ENCODE assay signal across 11 cellular contexts in the genomic region with DNA sequence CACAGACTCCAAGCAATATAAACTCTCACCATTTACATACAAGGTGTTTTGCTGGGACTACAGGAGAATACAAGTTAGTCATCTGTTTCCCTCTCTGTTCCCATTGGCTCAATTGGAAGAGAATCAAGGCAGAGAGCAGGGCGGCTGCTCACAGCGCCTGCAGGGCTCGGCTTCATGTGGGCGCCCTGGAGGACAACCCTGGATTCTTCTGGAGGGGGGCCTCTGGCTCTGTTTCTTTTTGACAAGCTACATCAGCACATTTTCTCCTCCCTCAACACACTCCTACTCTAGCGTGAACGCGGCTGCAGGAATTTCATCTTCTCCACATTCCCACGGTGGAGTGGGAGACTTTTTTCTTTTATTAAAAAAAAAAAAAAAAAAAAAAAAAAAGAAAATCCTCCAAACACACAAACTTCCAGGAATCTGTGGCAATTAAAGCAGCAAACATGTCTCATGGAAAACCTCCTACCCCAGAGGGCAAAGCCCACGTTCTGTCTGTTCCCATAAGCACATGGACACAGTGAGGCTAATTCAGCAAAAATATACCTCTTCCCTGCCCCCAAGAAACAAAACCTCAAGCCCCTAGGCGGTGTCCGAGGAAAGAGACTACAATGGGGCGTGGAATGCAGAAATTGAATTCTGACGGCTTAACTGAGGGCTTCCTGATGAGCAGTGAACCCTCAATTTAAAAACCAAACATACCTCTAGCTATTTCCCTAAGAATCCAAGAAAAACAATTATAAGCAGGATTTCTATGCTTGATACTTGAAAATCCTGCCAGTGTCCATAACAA. TPM values are rescaled to one million over a fixed set of nuclear protein-coding genes. Genes with fewer than 3 reads are reported as not detected.
DNase-seq lines count a peak whose midpoint lies in the region; ATAC-seq and TF ChIP-seq lines count a peak whose summit lies in the region.
"Had no signal": no experiment of that assay in that cellular context is flagged by ENCODE, and none has a peak within 500 bp of the region (broad histone marks: within the 10 kb centered on the region; RNA-seq: fewer than 3 reads in every experiment).

No MANE protein-coding gene starts in this region.

- H3K4me3 ChIP-seq in HUES64 (ENCODE audit: low read length) (no peak overlapping the region), endodermal cell (ENCODE audit: low read length) (no peak overlapping the region)

- no peaks in the 10 kb centered on the region for H3K9me3 Mint-ChIP-seq in endodermal cell
- H3K9me3 Mint-ChIP-seq in type B pancreatic cell: no peaks in the 10 kb centered on the region

- H3K27ac ChIP-seq in HUES64 (ENCODE audit: low read depth, low read length) (peak overlapping the region; percentile 15; the same call in 1 of the 2 replicates), endodermal cell (ENCODE audit: low read depth, low read length) (peak overlapping the region; percentile 55)
- H3K27ac ChIP-seq: WERI-Rb-1 had no signal

- no peak overlapping the region; the same call in 1 of the 2 replicates for H3K9ac ChIP-seq in HUES64 (ENCODE audit: low read depth, low read length)
- no peak overlapping the region for H3K9ac ChIP-seq in endodermal cell (ENCODE audit: extremely low read depth, low read length, poor library complexity, severe bottlenecking)

- H3K9me3 ChIP-seq in HUES64 (ENCODE audit: insufficient read depth, low read depth, low read length): no peaks in the 10 kb centered on the region
- H3K9me3 ChIP-seq in endodermal cell (ENCODE audit: control insufficient read depth, low read length): no peaks in the 10 kb centered on the region

- no peak for TF ChIP-seq CTCF in endodermal cell (conservative IDR thresholded peaks at IDR 0.05)
- TF ChIP-seq CTCF in type B pancreatic cell (conservative IDR thresholded peaks at IDR 0.05): no peak

- H3K36me3 Mint-ChIP-seq in endodermal cell (ENCODE audit: low read depth) (no peaks in the 10 kb centered on the region), type B pancreatic cell (peaks cover 7% of the 10 kb centered on the region)

- H3K4me1 ChIP-seq in HUES64 (ENCODE audit: insufficient read depth, low read length) (peaks cover 25% of the 10 kb centered on the region), endodermal cell (ENCODE audit: control insufficient read depth, insufficient read depth, low read length) (peaks cover 3% of the 10 kb centered on the region)

- H3K27me3 Mint-ChIP-seq in endodermal cell (ENCODE audit: insufficient read depth): no peaks in the 10 kb centered on the region
- no peaks in the 10 kb centered on the region for H3K27me3 Mint-ChIP-seq in type B pancreatic cell

- WGBS in HUES64: 35% methylated on average over 9 of the region's 13 CpGs
- 51 to 55% methylated on average over 5 to 12 of the region's 13 CpGs for WGBS in endodermal cell (ENCODE audit: insufficient coverage in 1 of 2, insufficient read length in 1 of 2), 2 experiments

- H3K36me3 ChIP-seq in HUES64 (ENCODE audit: insufficient read depth, low read length): no peaks in the 10 kb centered on the region
- H3K36me3 ChIP-seq in endodermal cell (ENCODE audit: control insufficient read depth, insufficient read depth, low read length): no peaks in the 10 kb centered on the region

- H3K27ac Mint-ChIP-seq in endodermal cell (peak overlapping the region; percentile 88), type B pancreatic cell (no peak overlapping the region)

- H3K4me1 Mint-ChIP-seq in endodermal cell (peaks cover 17% of the 10 kb centered on the region), type B pancreatic cell (ENCODE audit: unreplicated experiment) (peaks cover 27% of the 10 kb centered on the region)

- peak overlapping the region; percentile 34 for H3K4me3 Mint-ChIP-seq in endodermal cell
- peak overlapping the region; percentile 18 for H3K4me3 Mint-ChIP-seq in type B pancreatic cell

- ATAC-seq in left lobe of liver: peak; percentile 41
- no peak for ATAC-seq in GM19324 (IDR thresholded peaks at IDR 0.05; ENCODE audit: low FRiP score, unreplicated experiment)

- DNase-seq in endodermal cell: peak; percentile 67
- DNase-seq in left lobe of liver (ENCODE audit: low spot score): no peak
- DNase-seq in type B pancreatic cell (ENCODE audit: extremely low spot score, unreplicated experiment): peak; percentile 63
- DNase-seq in amygdala (lab: John Stamatoyannopoulos, UW): no peak
- no peak for DNase-seq in GM19240 (ENCODE audit: insufficient read length, low spot score)
- DNase-seq: activated T-cell treated with anti-CD3 and anti-CD28 coated beads, Interleukin-2, amount 50 U/mL, for 1 hour; foreskin fibroblast; NCI-H524; WERI-Rb-1 had no signal

- H3K27me3 ChIP-seq in HUES64 (ENCODE audit: insufficient read depth, low read length): no peaks in the 10 kb centered on the region
- no peaks in the 10 kb centered on the region for H3K27me3 ChIP-seq in endodermal cell (ENCODE audit: control insufficient read depth, insufficient read depth, low read length, poor library complexity, severe bottlenecking)

RNA-seq across cellular contexts. Expression of gene PARD6G, which starts 50.6 kb away (rescaled TPM):
- 13.0 TPM for polyA plus RNA-seq in HUES64 (2013, experiment 1 of 2)
- polyA plus RNA-seq in HUES64 (2013, experiment 2 of 2): 16.9 TPM
- total RNA-seq in endodermal cell (10 to 100 TPM; 15.4 to 17.3 TPM), left lobe of liver (2.3 TPM), type B pancreatic cell (ENCODE audit: low replicate concordance) (10.2 and 21.8 TPM in 2 replicates)
- 24.1 TPM for polyA plus RNA-seq in endodermal cell (2013, experiment 1 of 2)
- polyA plus RNA-seq in endodermal cell (2013, experiment 2 of 2): 25.0 TPM

Comparison
In these comparisons a context has a peak if more than half of its experiments do, and no peak if none do; other contexts are left out.
1. DNase-seq: peak in endodermal cell (single experiment) and type B pancreatic cell (single experiment); none in left lobe of liver (single experiment), amygdala (0 of 56) and GM19240 (single experiment).